ENCODE assay signal across 1 cellular context in genomic region chr1:157978547-157979403, GRCh38.
TF ChIP-seq lines count a peak whose summit lies in the region.

No MANE protein-coding gene starts in this region.

TF ChIP-seq in SK-N-SH treated with all-trans-retinoic acid at 6 μM for 48 hours, 23 proteins besides CTCF, POLR2A, EP300 and RAD21 (continued from another document):
- TF ChIP-seq PPARA (CRISPR knock-in tag; IDR thresholded peaks at IDR 0.05; ENCODE audit: borderline replicate concordance) = no peak
- no peak for TF ChIP-seq OSR1 (CRISPR knock-in tag; IDR thresholded peaks at IDR 0.05)
- TF ChIP-seq POU6F1 (CRISPR knock-in tag; IDR thresholded peaks at IDR 0.05; ENCODE audit: borderline replicate concordance, low read depth) = no peak
- TF ChIP-seq ZNF70 (CRISPR knock-in tag; IDR thresholded peaks at IDR 0.05) = no peak
